Comparison of ENCODE assay signal across 18 cellular contexts in the genomic region with DNA sequence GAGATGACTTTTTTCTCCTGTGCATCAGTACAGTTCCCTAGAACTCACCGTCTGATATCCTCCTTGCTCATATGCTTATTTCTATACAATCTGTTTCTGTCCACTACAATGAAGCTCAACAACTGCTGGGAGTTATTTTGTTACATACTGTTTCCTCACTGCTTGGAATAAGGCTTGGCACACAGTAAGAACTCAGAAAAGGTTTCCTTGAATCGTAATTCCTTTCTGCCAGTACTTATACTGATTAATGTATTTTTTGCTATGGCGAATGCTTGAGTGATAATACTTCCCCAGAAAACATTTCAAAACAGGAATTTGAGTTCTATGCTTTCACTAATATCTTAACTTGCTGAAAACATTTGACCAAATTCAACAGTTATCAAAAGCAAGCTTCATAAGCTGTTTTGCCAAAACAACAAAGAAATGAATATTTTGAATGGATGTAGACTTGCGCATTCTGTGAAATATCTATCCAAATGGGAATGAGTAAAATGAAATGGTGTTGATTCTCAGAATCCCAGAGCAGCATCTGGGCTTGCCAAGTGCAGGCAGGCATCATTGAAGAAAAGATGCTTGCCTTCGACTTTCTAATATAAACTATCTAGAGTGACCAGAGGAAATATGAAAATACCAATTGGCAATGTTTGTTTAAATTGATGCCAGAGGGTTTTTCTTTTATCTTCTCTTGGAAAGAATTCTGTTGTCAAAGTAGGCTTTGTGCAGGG.
DNase-seq lines count a peak whose midpoint lies in the region; ATAC-seq and TF ChIP-seq lines count a peak whose summit lies in the region.
"Had no signal": no experiment of that assay in that cellular context is flagged by ENCODE, and none has a peak within 500 bp of the region (broad histone marks: within the 10 kb centered on the region; RNA-seq: fewer than 3 reads in every experiment).

No MANE protein-coding gene starts in this region.

- intact Hi-C loops in left cardiac atrium (cut with DNase I) = no loop called here
- intact Hi-C loops in heart left ventricle (cut with DNase I) = loop anchor here in 1 of 10 donors (10.0 kb wide), 1 partner anchor 94 kb away; no protein-coding TSS in a partner anchor

- H3K36me3 ChIP-seq in heart left ventricle = no peaks in the 10 kb centered on the region

- no peak for TF ChIP-seq POLR2A in heart left ventricle (IDR thresholded peaks at IDR 0.05)

- no peaks in the 10 kb centered on the region for H3K36me3 Mint-ChIP-seq in glutamatergic neuron (ENCODE audit: unreplicated experiment)
- H3K36me3 Mint-ChIP-seq: CD4-positive, CD25-positive, alpha-beta regulatory T cell; CD8-positive, alpha-beta memory T cell had no signal

- ATAC-seq in left cardiac atrium (peak; percentile 27 to 63), heart left ventricle (no peak), GM19467 (IDR thresholded peaks at IDR 0.05; ENCODE audit: unreplicated experiment) (no peak)
- ATAC-seq: GM12878 had no signal

- H3K9me3 Mint-ChIP-seq in glutamatergic neuron (ENCODE audit: unreplicated experiment) = no peaks in the 10 kb centered on the region
- H3K9me3 Mint-ChIP-seq: CD8-positive, alpha-beta memory T cell; H9 had no signal

- 55 to 67% (median 61%) methylated on average over 5 of the region's 5 CpGs for WGBS in heart left ventricle, 4 donors

- H3K27ac Mint-ChIP-seq in glutamatergic neuron (ENCODE audit: unreplicated experiment) = no peak overlapping the region
- H3K27ac Mint-ChIP-seq: B cell; CD8-positive, alpha-beta memory T cell; H9 had no signal

- no peak overlapping the region for H3K4me3 ChIP-seq in heart left ventricle
- no peak overlapping the region for H3K4me3 ChIP-seq in fibroblast of the aortic adventitia (ENCODE audit: low read depth, low read length)
- H3K4me3 ChIP-seq: GM12878 had no signal

- H3K4me1 Mint-ChIP-seq in glutamatergic neuron (ENCODE audit: low read depth, unreplicated experiment) = no peaks in the 10 kb centered on the region
- H3K4me1 Mint-ChIP-seq: B cell had no signal

- H3K27ac ChIP-seq in heart left ventricle = no peak overlapping the region

- peaks cover 2% of the 10 kb centered on the region for H3K27me3 Mint-ChIP-seq in glutamatergic neuron (ENCODE audit: unreplicated experiment)
- H3K27me3 Mint-ChIP-seq: B cell; CD4-positive, CD25-positive, alpha-beta regulatory T cell; CD8-positive, alpha-beta memory T cell had no signal

- H3K4me3 Mint-ChIP-seq in glutamatergic neuron (ENCODE audit: unreplicated experiment) = no peak overlapping the region
- H3K4me3 Mint-ChIP-seq: B cell; CD4-positive, CD25-positive, alpha-beta regulatory T cell; CD8-positive, alpha-beta memory T cell; H9 had no signal

- DNase-seq in left cardiac atrium (no peak), heart left ventricle (no peak), amniotic epithelial cell (ENCODE audit: low read depth) (peak; percentile 34), fibroblast of the aortic adventitia (ENCODE audit: low read depth) (peak; percentile 49), 8988T (no peak), glutamatergic neuron (no peak)
- DNase-seq: C1 segment of cervical spinal cord; CD4-positive, CD25-positive, alpha-beta regulatory T cell; CD8-positive, alpha-beta memory T cell; COR-L47; DMS 273 treated with DMSO at 0.1 percent for 48 hours; DMS53; DND-41; EL; H9 had no signal

- H3K27me3 ChIP-seq in heart left ventricle = no peaks in the 10 kb centered on the region

- no peak for TF ChIP-seq CTCF in heart left ventricle (IDR thresholded peaks at IDR 0.05)
- no peak for TF ChIP-seq CTCF in fibroblast of the aortic adventitia (IDR thresholded peaks at IDR 0.05; ENCODE audit: insufficient read depth, low read length)
- no peak for TF ChIP-seq CTCF in glutamatergic neuron (IDR thresholded peaks at IDR 0.05; ENCODE audit: partially characterized antibody, unreplicated experiment)

- H3K9me3 ChIP-seq in heart left ventricle = no peaks in the 10 kb centered on the region

- H3K4me1 ChIP-seq in heart left ventricle = peaks cover 0 to 4% (median 0%) of the 10 kb centered on the region in 12 donors

Comparison
In these comparisons a context has a peak if more than half of its experiments do, and no peak if none do; other contexts are left out.
1. ATAC-seq: peak in left cardiac atrium (2 of 2); none in heart left ventricle (0 of 4) and GM19467 (single experiment).
2. DNase-seq: peak in amniotic epithelial cell (single experiment) and fibroblast of the aortic adventitia (single experiment); none in left cardiac atrium (single experiment), heart left ventricle (0 of 5), 8988T (single experiment) and glutamatergic neuron (single experiment).